ENCODE assay signal across 11 cellular contexts in the genomic region with DNA sequence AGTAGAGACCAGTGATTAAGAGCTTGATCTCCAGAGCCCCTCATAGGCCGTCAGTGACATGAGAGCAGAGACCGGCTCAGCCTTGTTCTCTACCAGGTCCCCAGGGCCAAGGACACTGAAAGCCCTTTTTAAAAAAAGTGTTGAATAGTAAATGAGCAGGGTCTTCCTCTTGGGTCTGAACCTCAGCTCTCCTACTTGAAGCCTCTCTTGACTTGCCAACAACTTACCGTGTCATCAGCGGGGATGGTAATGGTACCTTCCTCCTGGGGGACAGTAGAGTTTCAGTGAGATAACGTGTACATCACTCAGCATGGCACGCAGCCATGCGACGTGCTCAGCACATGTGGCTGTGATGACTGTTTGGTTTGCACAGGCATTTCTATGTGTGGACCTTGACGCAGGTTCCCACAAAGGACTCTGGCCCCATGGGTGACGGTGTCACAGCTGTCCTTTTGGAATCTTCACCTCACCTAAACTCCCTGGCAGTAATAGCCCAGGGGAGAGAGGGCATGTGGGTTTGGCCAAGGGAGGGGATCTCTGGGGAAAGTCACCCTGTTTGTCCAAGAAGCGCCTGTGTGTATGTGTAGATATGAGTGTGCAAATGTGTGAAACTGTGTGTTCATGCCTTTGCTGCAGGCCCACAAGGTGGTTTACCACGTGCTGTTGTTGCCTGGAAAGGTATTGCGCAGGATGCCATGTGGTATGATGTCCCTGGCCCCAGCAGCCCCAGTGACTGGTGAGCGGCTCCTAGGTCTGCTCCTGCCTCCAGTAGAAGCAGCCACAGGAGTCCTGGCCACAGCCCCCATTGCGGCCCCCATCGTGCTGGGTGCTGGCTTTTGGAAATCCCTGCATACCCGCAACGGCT. TPM values are rescaled to one million over a fixed set of nuclear protein-coding genes. Genes with fewer than 3 reads are reported as not detected.
DNase-seq lines count a peak whose midpoint lies in the region; ATAC-seq and TF ChIP-seq lines count a peak whose summit lies in the region.
"Had no signal": no experiment of that assay in that cellular context is flagged by ENCODE, and none has a peak within 500 bp of the region (broad histone marks: within the 10 kb centered on the region; RNA-seq: fewer than 3 reads in every experiment).

No MANE protein-coding gene starts in this region.

- peaks cover 24 to 64% of the 10 kb centered on the region in 2 donors for H3K4me1 ChIP-seq in ascending aorta
- H3K4me1 ChIP-seq in lower lobe of right lung: peaks cover 85% of the 10 kb centered on the region
- H3K4me1 ChIP-seq in thoracic aorta (ENCODE audit: control insufficient read depth in 1 of 2, low read depth in 2 of 2): peaks cover 18 to 64% of the 10 kb centered on the region in 2 donors

- CTCF ChIA-PET in activated CD8-positive, alpha-beta memory T cell treated with anti-CD3 and anti-CD28 coated beads, Interleukin-2, amount 10 ng/mL, durations not matched to agents 7 days and 5 days (lab: Charles Lee): no interaction called here

- H3K27ac ChIP-seq in ascending aorta (peak overlapping the region; percentile 88 to 97), lower lobe of right lung (peak overlapping the region; percentile 78), thoracic aorta (peak overlapping the region; percentile 83 to 97)

- TF ChIP-seq CTCF in ascending aorta (IDR thresholded peaks at IDR 0.05): no peak
- TF ChIP-seq CTCF in lower lobe of right lung (IDR thresholded peaks at IDR 0.05): no peak
- TF ChIP-seq CTCF in thoracic aorta (IDR thresholded peaks at IDR 0.05): no peak

- H3K9me3 ChIP-seq in ascending aorta (no peaks in the 10 kb centered on the region), lower lobe of right lung (no peaks in the 10 kb centered on the region), thoracic aorta (no peaks in the 10 kb centered on the region)
- H3K9me3 ChIP-seq: left lung had no signal

- peaks cover 27% of the 10 kb centered on the region for H3K4me1 Mint-ChIP-seq in activated CD8-positive, alpha-beta memory T cell treated with anti-CD3 and anti-CD28 coated beads, Interleukin-2, amount 10 ng/mL, durations not matched to agents 7 days and 5 days

- in situ Hi-C loops in KBM-7 (cut with MboI; ENCODE audit: low pct_unique_long_range_greater_than_20kb, low sequenced_read_pairs): no loop called here

- no peak for ATAC-seq in activated CD8-positive, alpha-beta memory T cell treated with anti-CD3 and anti-CD28 coated beads, Interleukin-2, amount 10 ng/mL, durations not matched to agents 7 days and 5 days
- ATAC-seq in lower lobe of right lung (no peak), thoracic aorta (ENCODE audit: insufficient number of reproducible peaks, low FRiP score, low read depth) (no peak)
- ATAC-seq: left lung had no signal

- H3K4me3 ChIP-seq in ascending aorta (no peak overlapping the region), lower lobe of right lung (no peak overlapping the region), thoracic aorta (no peak overlapping the region)
- H3K4me3 ChIP-seq: left lung had no signal

- H3K36me3 ChIP-seq in ascending aorta (no peaks in the 10 kb centered on the region), lower lobe of right lung (no peaks in the 10 kb centered on the region), thoracic aorta (no peaks in the 10 kb centered on the region)

- no peaks in the 10 kb centered on the region for H3K27me3 Mint-ChIP-seq in activated CD8-positive, alpha-beta memory T cell treated with anti-CD3 and anti-CD28 coated beads, Interleukin-2, amount 10 ng/mL, durations not matched to agents 7 days and 5 days

- peak; percentile 48 for DNase-seq in activated CD8-positive, alpha-beta memory T cell treated with anti-CD3 and anti-CD28 coated beads, Interleukin-2, amount 10 ng/mL, durations not matched to agents 7 days and 5 days
- no peak for DNase-seq in activated CD8-positive, alpha-beta memory T cell treated with anti-CD3 and anti-CD28 coated beads, Interleukin-2, amount 50 U/mL, for 48 hours
- DNase-seq in ascending aorta (ENCODE audit: low spot score in 2 of 2): no peak
- DNase-seq in lower lobe of right lung: no peak
- no peak for DNase-seq in thoracic aorta (ENCODE audit: low spot score)
- no peak for DNase-seq in KBM-7
- no peak for DNase-seq in OCI-M1 (lab: John Stamatoyannopoulos, UW)
- no peak for DNase-seq in midbrain (lab: John Stamatoyannopoulos, UW)
- DNase-seq: AML-193, left lung, NCI-H1417 had no signal

- no peak overlapping the region for H3K27ac Mint-ChIP-seq in activated CD8-positive, alpha-beta memory T cell treated with anti-CD3 and anti-CD28 coated beads, Interleukin-2, amount 10 ng/mL, durations not matched to agents 7 days and 5 days

- H3K27me3 ChIP-seq in ascending aorta (no peaks in the 10 kb centered on the region), lower lobe of right lung (ENCODE audit: low read depth) (no peaks in the 10 kb centered on the region), thoracic aorta (replicated peaks; ENCODE audit: insufficient read depth) (no peaks in the 10 kb centered on the region)
- H3K27me3 ChIP-seq: left lung had no signal

- H3K4me3 Mint-ChIP-seq in activated CD8-positive, alpha-beta memory T cell treated with anti-CD3 and anti-CD28 coated beads, Interleukin-2, amount 10 ng/mL, durations not matched to agents 7 days and 5 days: no peak overlapping the region

- no peaks in the 10 kb centered on the region for H3K36me3 Mint-ChIP-seq in activated CD8-positive, alpha-beta memory T cell treated with anti-CD3 and anti-CD28 coated beads, Interleukin-2, amount 10 ng/mL, durations not matched to agents 7 days and 5 days

- H3K9me3 Mint-ChIP-seq in activated CD8-positive, alpha-beta memory T cell treated with anti-CD3 and anti-CD28 coated beads, Interleukin-2, amount 10 ng/mL, durations not matched to agents 7 days and 5 days (ENCODE audit: low read depth): no peaks in the 10 kb centered on the region

- intact Hi-C loops in ascending aorta (cut with DNase I) (no loop called here), lower lobe of right lung (cut with DNase I) (no loop called here)

RNA-seq across cellular contexts. Expression of a gene that starts 18.7 kb away (rescaled TPM):
- total RNA-seq in activated CD8-positive, alpha-beta memory T cell treated with anti-CD3 and anti-CD28 coated beads, Interleukin-2, amount 10 ng/mL, durations not matched to agents 7 days and 5 days: 10 to 100 TPM; 30.9 to 34.7 TPM
- total RNA-seq in ascending aorta (184 TPM), lower lobe of right lung (177 TPM), thoracic aorta (100 to 1,000 TPM; 141 to 230 TPM)
